ENCODE assay signal across 7 cellular contexts in the genomic region with DNA sequence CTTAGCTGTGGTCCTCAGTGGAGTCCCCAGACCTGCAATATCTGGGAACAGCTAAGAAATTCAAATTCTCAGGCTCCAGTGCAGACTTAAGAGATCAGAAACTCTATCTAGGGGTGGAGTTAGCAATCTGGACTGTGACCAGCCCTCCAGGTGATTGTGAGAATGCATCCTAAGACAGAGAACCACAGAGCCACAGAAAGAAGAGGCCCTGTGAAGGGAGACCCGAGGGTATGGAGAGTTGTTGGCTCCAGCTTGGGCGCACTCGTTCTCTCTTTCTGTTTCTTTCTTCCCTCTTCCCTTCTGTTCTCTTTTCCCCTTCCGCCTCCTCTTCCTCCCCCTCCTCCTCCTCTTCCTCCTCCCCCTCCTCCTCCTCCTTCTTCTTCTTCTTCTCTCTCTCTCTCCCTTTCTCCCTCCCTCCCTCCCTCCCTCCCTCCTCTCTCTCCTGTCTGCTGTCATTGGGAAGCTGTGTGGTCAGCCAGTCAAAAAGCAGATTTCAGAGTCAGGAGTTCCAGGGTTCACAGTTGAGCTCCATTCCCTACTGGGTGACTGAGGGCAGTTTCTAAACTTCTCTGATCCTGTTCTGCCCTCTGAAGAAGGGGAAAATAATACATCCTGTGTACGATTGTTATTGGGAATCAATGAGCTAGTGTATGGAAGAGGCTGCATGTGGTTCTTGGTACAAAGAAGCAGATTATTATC.
DNase-seq lines count a peak whose midpoint lies in the region; ATAC-seq and TF ChIP-seq lines count a peak whose summit lies in the region.

No MANE protein-coding gene starts in this region.

- no peak for DNase-seq in epithelial cell of proximal tubule (ENCODE audit: low read depth)
- no peak for DNase-seq in gastrocnemius medialis
- no peak for DNase-seq in KBM-7

- H4K20me1 ChIP-seq in KMS-11 (ENCODE audit: insufficient read depth): no peaks in the 10 kb centered on the region

- H3K4me1 ChIP-seq in KMS-11 (ENCODE audit: low read depth, poor library complexity, severe bottlenecking) (peaks cover 67% of the 10 kb centered on the region), gastrocnemius medialis (peaks cover 29 to 41% of the 10 kb centered on the region in 2 donors)

- peak; percentile 21 for ATAC-seq in GM19468 (IDR thresholded peaks at IDR 0.05; ENCODE audit: extremely low read depth, unreplicated experiment)
- no peak for ATAC-seq in gastrocnemius medialis
- no peak for ATAC-seq in HG02759 (IDR thresholded peaks at IDR 0.05; ENCODE audit: unreplicated experiment)
- no peak for ATAC-seq in HG02840 (IDR thresholded peaks at IDR 0.05; ENCODE audit: low FRiP score, unreplicated experiment)

- H3K4me2 ChIP-seq in KMS-11: peak overlapping the region; percentile 88

- TF ChIP-seq POLR2A in gastrocnemius medialis (IDR thresholded peaks at IDR 0.05): no peak

- H3K4me3 ChIP-seq in KMS-11 (IDR thresholded peaks at IDR 0.05; ENCODE audit: insufficient read depth, low read depth, low read length) (no peak overlapping the region), epithelial cell of proximal tubule (ENCODE audit: low read depth, low read length) (peak overlapping the region; percentile 17), gastrocnemius medialis (peak overlapping the region in 1 of 4 donors; percentile 26)

- H3K36me3 ChIP-seq in KMS-11 (ENCODE audit: insufficient read depth): no peaks in the 10 kb centered on the region
- H3K36me3 ChIP-seq in gastrocnemius medialis: no peaks in the 10 kb centered on the region

- H3K9ac ChIP-seq in KMS-11: peak overlapping the region; percentile 13; the same call in 1 of the 2 replicates

- H3K9me3 ChIP-seq in gastrocnemius medialis: no peaks in the 10 kb centered on the region

- H3K79me2 ChIP-seq in KMS-11 (ENCODE audit: insufficient read depth, low read depth): no peaks in the 10 kb centered on the region

- no peak overlapping the region for H3K27ac ChIP-seq in KMS-11
- peak overlapping the region; percentile 47 to 58 (median 52) for H3K27ac ChIP-seq in gastrocnemius medialis

- peak overlapping the region; percentile 57 for H2AFZ ChIP-seq in KMS-11 (ENCODE audit: low read depth)

- intact Hi-C loops in gastrocnemius medialis (cut with DNase I; ENCODE audit: low total_unique reads): loop anchor here (2.0 to 5.0 kb wide), 3 partner anchors 15 to 620 kb away; partner anchors contain the start of gene NUP42

- in situ Hi-C loops in gastrocnemius medialis (cut with MboI; ENCODE audit: low sequenced_read_pairs in 4 of 4): loop anchor here (5.0 to 10.0 kb wide), 5 partner anchors 160 to 490 kb away; partner anchors contain the start of gene IL6 (in 2 of the 4)
- in situ Hi-C loops in KBM-7 (cut with MboI; ENCODE audit: low pct_unique_long_range_greater_than_20kb, low sequenced_read_pairs): loop anchor here (10.0 kb wide), 1 partner anchor 163 kb away; the partner anchor contains the start of gene IL6

- TF ChIP-seq CTCF in KMS-11 (conservative IDR thresholded peaks at IDR 0.05; ENCODE audit: low read depth, low read length) (no peak), epithelial cell of proximal tubule (conservative IDR thresholded peaks at IDR 0.05; ENCODE audit: low read depth, low read length) (no peak), gastrocnemius medialis (IDR thresholded peaks at IDR 0.05 in 4 of 5, conservative IDR thresholded peaks at IDR 0.05 in 1 of 5) (no peak)

- no peaks in the 10 kb centered on the region for H3K27me3 ChIP-seq in KMS-11 (ENCODE audit: insufficient read depth, low read depth)
- no peaks in the 10 kb centered on the region for H3K27me3 ChIP-seq in gastrocnemius medialis
